Comparison of ENCODE assay signal across 8 cellular contexts in the genomic region with DNA sequence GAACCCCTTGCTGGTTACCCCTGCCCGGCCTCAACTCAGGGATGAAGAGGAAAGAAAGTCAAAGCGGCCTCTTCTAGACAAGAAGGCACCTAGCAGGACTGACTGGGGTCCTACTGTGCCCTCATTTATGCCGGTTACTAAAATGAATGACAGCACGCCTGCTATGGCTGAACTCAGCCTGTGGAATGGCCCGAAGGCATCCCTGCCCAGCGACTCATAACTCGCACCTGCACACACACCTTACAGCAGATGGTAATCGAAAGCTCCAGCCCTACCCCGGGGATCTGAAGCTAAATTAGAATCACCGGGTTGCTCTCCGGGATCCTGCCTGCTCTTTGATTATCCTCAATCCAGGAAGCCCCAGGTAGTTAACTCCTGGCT. TPM values are rescaled to one million over a fixed set of nuclear protein-coding genes. Genes with fewer than 3 reads are reported as not detected.
DNase-seq lines count a peak whose midpoint lies in the region; ATAC-seq and TF ChIP-seq lines count a peak whose summit lies in the region.

No MANE protein-coding gene starts in this region.

- no peak overlapping the region for H3K27ac ChIP-seq in GM23338 (ENCODE audit: low read depth)
- no peak overlapping the region for H3K27ac ChIP-seq in PC-3 (ENCODE audit: low read length)
- H3K27ac ChIP-seq in esophagus muscularis mucosa (replicated peaks in 1 of 4): peak overlapping the region; percentile 77 to 88 (median 86)

- H3K79me2 ChIP-seq in GM23338 (replicated peaks; ENCODE audit: insufficient read depth) (peaks cover 34% of the 10 kb centered on the region), PC-3 (ENCODE audit: low read length) (peaks cover 37% of the 10 kb centered on the region)

- peak; percentile 2; the same call in 1 of the 3 replicates for ATAC-seq in GM23338
- ATAC-seq in PC-3: no peak
- ATAC-seq in sciatic nerve: peak; percentile 4
- ATAC-seq in GM19467 (IDR thresholded peaks at IDR 0.05; ENCODE audit: unreplicated experiment): no peak
- no peak for ATAC-seq in HG03135 (IDR thresholded peaks at IDR 0.05; ENCODE audit: unreplicated experiment)

- H3K27me3 ChIP-seq in GM23338 (ENCODE audit: insufficient read depth): peaks cover 9% of the 10 kb centered on the region; the same call in 1 of the 2 replicates
- no peaks in the 10 kb centered on the region for H3K27me3 ChIP-seq in PC-3 (ENCODE audit: low read length)
- H3K27me3 ChIP-seq in esophagus muscularis mucosa: no peaks in the 10 kb centered on the region
- H3K27me3 ChIP-seq in MG63: no peaks in the 10 kb centered on the region

- H3K36me3 ChIP-seq in GM23338 (ENCODE audit: insufficient read depth) (no peaks in the 10 kb centered on the region), PC-3 (ENCODE audit: low read depth, low read length) (no peaks in the 10 kb centered on the region), esophagus muscularis mucosa (no peaks in the 10 kb centered on the region), MG63 (peaks cover 10% of the 10 kb centered on the region)

- TF ChIP-seq POLR2A in esophagus muscularis mucosa (IDR thresholded peaks at IDR 0.05; ENCODE audit: low read depth): no peak

- peak overlapping the region; percentile 80 for H3K4me3 ChIP-seq in GM23338
- peak overlapping the region; percentile 75; the same call in 1 of the 2 replicates for H3K4me3 ChIP-seq in PC-3 (ENCODE audit: low read length)
- H3K4me3 ChIP-seq in esophagus muscularis mucosa: peak overlapping the region; percentile 77 to 97 (median 92)
- no peak overlapping the region; the same call in 1 of the 2 replicates for H3K4me3 ChIP-seq in MG63

- H3K9me3 ChIP-seq in PC-3 (ENCODE audit: low read length) (no peaks in the 10 kb centered on the region), esophagus muscularis mucosa (no peaks in the 10 kb centered on the region), MG63 (no peaks in the 10 kb centered on the region)

- H3K9me3 Mint-ChIP-seq in GM23338: no peaks in the 10 kb centered on the region

- intact Hi-C loops in PC-3 (cut with micrococcal nuclease) (loop anchor here (5.0 kb wide), 1 partner anchor 146 kb away; no protein-coding TSS in a partner anchor), esophagus muscularis mucosa (cut with DNase I) (loop anchor here (5.0 kb wide), 3 partner anchors 81 to 151 kb away; a partner anchor contains a TSS), sciatic nerve (cut with DNase I) (no loop called here)

- peaks cover 19% of the 10 kb centered on the region for H4K20me1 ChIP-seq in GM23338 (replicated peaks; ENCODE audit: insufficient read depth)
- peaks cover 26% of the 10 kb centered on the region; the same call in 1 of the 2 replicates for H4K20me1 ChIP-seq in PC-3 (ENCODE audit: low read length)

- H3K4me3 Mint-ChIP-seq in GM23338: no peak overlapping the region

- 90% methylated on average over 2 of the region's 11 CpGs for WGBS in esophagus muscularis mucosa

- peaks cover 14% of the 10 kb centered on the region; the same call in 1 of the 2 replicates for H3K4me1 ChIP-seq in GM23338 (ENCODE audit: insufficient read depth)
- peaks cover 15% of the 10 kb centered on the region for H3K4me1 ChIP-seq in PC-3 (ENCODE audit: insufficient read depth, low read length)
- H3K4me1 ChIP-seq in esophagus muscularis mucosa: peaks cover 23 to 30% (median 25%) of the 10 kb centered on the region in 4 donors

- H3K4me1 Mint-ChIP-seq in GM23338: peaks cover 8% of the 10 kb centered on the region

- CTCF ChIA-PET in PC-3 (lab: Charles Lee): interaction anchor here (0.6 kb wide), 1 partner anchor 174 kb away, joined by 3 read pairs; no protein-coding TSS in a partner anchor

- peaks cover 10% of the 10 kb centered on the region; the same call in 1 of the 2 replicates for H3F3A ChIP-seq in GM23338 (replicated peaks; ENCODE audit: low read depth)
- no peaks in the 10 kb centered on the region for H3F3A ChIP-seq in PC-3 (ENCODE audit: low read length, unreplicated experiment)

- H2AFZ ChIP-seq in GM23338 (peak overlapping the region; percentile 99), PC-3 (ENCODE audit: low read length) (peak overlapping the region; percentile 98)

- H3K9me2 ChIP-seq in GM23338 (ENCODE audit: insufficient read depth) (no peaks in the 10 kb centered on the region), PC-3 (replicated peaks; ENCODE audit: low read length) (no peaks in the 10 kb centered on the region)

- peak; percentile 25 for DNase-seq in GM23338 (ENCODE audit: low spot score)
- peak; percentile 44 for DNase-seq in PC-3
- no peak for DNase-seq in esophagus muscularis mucosa (ENCODE audit: extremely low spot score)
- DNase-seq in sciatic nerve (ENCODE audit: low spot score): no peak
- no peak for DNase-seq in MG63
- no peak for DNase-seq in stimulated activated naive CD4-positive, alpha-beta T cell treated with Interleukin-2 at 50 U/mL for 16 hours (lab: John Stamatoyannopoulos, UW)

- BruUV-seq in PC-3 (replicated peaks; lab: Mats Ljungman, UMichigan): no TSS peak

- TF ChIP-seq EP300 in esophagus muscularis mucosa (IDR thresholded peaks at IDR 0.05): no peak

- no peak for TF ChIP-seq CTCF in GM23338 (conservative IDR thresholded peaks at IDR 0.05; ENCODE audit: low read depth in 2 of 2)
- no peak for TF ChIP-seq CTCF in PC-3 (conservative IDR thresholded peaks at IDR 0.05; ENCODE audit: low read depth, low read length)
- TF ChIP-seq CTCF in esophagus muscularis mucosa (IDR thresholded peaks at IDR 0.05): no peak

- H3K4me2 ChIP-seq in GM23338 (peak overlapping the region; percentile 91), PC-3 (ENCODE audit: low read length) (peak overlapping the region; percentile 98)

- 0 out of 3 replicates have a peak, but pooled peaks cover 3% of the 10 kb centered on the region for H3K36me3 Mint-ChIP-seq in GM23338 (ENCODE audit: low read depth)

- H3K27ac Mint-ChIP-seq in GM23338: no peak overlapping the region

- POLR2A ChIA-PET in PC-3 (lab: Charles Lee; ENCODE audit: unreplicated experiment): interaction anchor here (0.6 kb wide), 1 partner anchor 26 kb away, joined by 4 read pairs; no protein-coding TSS in a partner anchor

- no peaks in the 10 kb centered on the region for H3K27me3 Mint-ChIP-seq in GM23338 (ENCODE audit: insufficient read depth, low read depth, poor library complexity)

- H3K9ac ChIP-seq in PC-3 (ENCODE audit: low read length): peak overlapping the region; percentile 70; the same call in 1 of the 2 replicates

TF ChIP-seq in GM23338, 12 proteins besides CTCF, POLR2A, EP300 and RAD21:
- TF ChIP-seq POLR2AphosphoS5 (IDR thresholded peaks at IDR 0.05; ENCODE audit: low read depth) (no peak), STAT1 (IDR thresholded peaks at IDR 0.05; ENCODE audit: unreplicated experiment) (no peak)
TF ChIP-seq in GM23338: peak in this region for 0.

RNA-seq across cellular contexts. Expression of a gene that starts 0.7 kb away (rescaled TPM):
- 197 and 210 TPM in 2 replicates for total RNA-seq in GM23338 (2014; rRNA removed; shearing (Covaris generic))
- 42.9 and 45.4 TPM in 2 replicates for polyA plus RNA-seq in GM23338 (2016; fragmentation: Nextera tagmentation; extraction: Ambion mirVana)
- total RNA-seq in PC-3 (2014; rRNA removed) (218 and 221 TPM in 2 replicates), esophagus muscularis mucosa (100 to 1,000 TPM in 2 of 4 donors, 10 to 100 TPM in 2; 61.5 to 116 (median 99.0) TPM), sciatic nerve (62.7 TPM)
- total RNA-seq in MG63 (2014; rRNA removed; shearing (Covaris generic); ENCODE audit: low replicate concordance): 417 and 442 TPM in 2 replicates

Comparison
In these comparisons a context has a peak if more than half of its experiments do, and no peak if none do; other contexts are left out.
1. ATAC-seq: peak in GM23338 (single experiment) and sciatic nerve (single experiment); none in PC-3 (single experiment), GM19467 (single experiment) and HG03135 (single experiment).
2. DNase-seq: peak in GM23338 (single experiment) and PC-3 (single experiment); none in esophagus muscularis mucosa (single experiment), sciatic nerve (single experiment), MG63 (single experiment) and stimulated activated naive CD4-positive, alpha-beta T cell treated with Interleukin-2 at 50 U/mL for 16 hours (single experiment).
3. H3K27ac ChIP-seq: peak in esophagus muscularis mucosa (4 of 4); none in GM23338 (single experiment) and PC-3 (single experiment).